In the genomic region with DNA sequence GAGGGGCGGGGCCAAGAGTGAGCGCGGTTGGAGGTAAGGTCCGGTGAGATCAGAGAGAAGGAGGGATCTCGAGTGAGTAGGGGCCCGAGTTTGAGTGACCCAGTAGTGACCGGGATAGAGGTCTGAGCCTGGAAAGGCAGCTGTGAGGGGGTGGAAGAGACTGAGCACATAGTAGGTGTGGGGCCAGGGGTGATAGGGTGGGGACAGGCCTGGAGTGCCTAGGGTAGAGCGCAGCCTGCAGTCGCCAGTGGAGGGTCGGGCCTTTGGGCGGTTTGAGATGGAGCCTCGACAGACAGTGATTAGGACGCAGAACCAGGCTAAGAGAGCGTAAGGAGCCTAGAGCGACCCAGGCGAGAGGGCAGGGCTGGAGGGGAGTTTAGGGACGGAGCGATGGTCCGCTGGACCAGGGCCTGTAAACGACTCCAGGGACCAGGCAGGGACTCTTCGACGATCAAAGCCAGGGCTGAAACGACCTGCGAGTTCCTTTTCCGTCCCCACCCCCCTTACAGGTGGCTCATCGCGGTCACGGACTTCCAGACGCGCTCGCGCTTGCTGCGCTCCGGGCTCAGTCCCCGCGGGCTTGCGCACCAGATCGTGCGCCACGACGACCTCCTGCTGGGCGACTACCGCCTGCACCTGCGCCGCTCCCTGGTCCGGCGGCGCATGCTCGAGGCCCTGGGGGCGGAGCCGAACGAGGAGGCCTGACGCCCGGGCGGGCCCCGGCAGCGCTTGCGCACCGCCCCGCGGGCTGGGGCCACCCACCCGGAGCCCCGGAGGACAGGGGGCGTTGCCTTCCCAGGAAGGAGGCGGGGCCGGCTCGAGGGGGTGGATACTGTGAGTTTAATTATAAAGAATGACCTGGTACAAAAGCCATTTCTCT, we compare ENCODE assay signal across 8 cellular contexts. TPM values are rescaled to one million over a fixed set of nuclear protein-coding genes. Genes with fewer than 3 reads are reported as not detected.
DNase-seq lines count a peak whose midpoint lies in the region; ATAC-seq and TF ChIP-seq lines count a peak whose summit lies in the region.

No MANE protein-coding gene starts in this region.

- H3K9me2 ChIP-seq in HCT116 (ENCODE audit: insufficient read depth), result no peaks in the 10 kb centered on the region
- H3K9me2 ChIP-seq in SK-N-SH, result no peaks in the 10 kb centered on the region

- CTCF ChIA-PET in A673 (lab: Charles Lee), result interaction anchor here (0.6 to 1.2 kb wide), 2 partner anchors 121 to 395 kb away, joined by 3 to 4 read pairs; no protein-coding TSS in a partner anchor
- CTCF ChIA-PET in HCT116 (lab: Charles Lee), result interaction anchor here (1.0 kb wide), 2 partner anchors 11 to 103 kb away, joined by 4 to 6 read pairs; no protein-coding TSS in a partner anchor
- CTCF ChIA-PET in SK-N-SH (lab: Yijun Ruan, JAX), result interaction anchor here (1.0 kb wide), 1 partner anchor 61 kb away, joined by 4 read pairs; no protein-coding TSS in a partner anchor

- no peak for TF ChIP-seq EP300 in SK-N-SH (IDR thresholded peaks at IDR 0.05; ENCODE audit: borderline replicate concordance in 1 of 2, low read depth in 1 of 2, low read length in 1 of 2)

- intact Hi-C loops in A673 (cut with micrococcal nuclease; ENCODE audit: unreplicated experiment), result no loop called here
- intact Hi-C loops in HCT116 (cut with micrococcal nuclease), result loop anchor here (5.0 to 10.0 kb wide), 2 partner anchors 124 to 291 kb away; a partner anchor contains a TSS

- H2AFZ ChIP-seq in HCT116 (ENCODE audit: low read depth, low read length, poor library complexity, severe bottlenecking), result no peak overlapping the region
- peak overlapping the region; percentile 82 for H2AFZ ChIP-seq in SK-N-SH (ENCODE audit: low read depth)

- BruUV-seq in A673 (replicated peaks; lab: Mats Ljungman, UMichigan) (TSS peak; percentile 96), HCT116 (replicated peaks; lab: Mats Ljungman, UMichigan) (TSS peak; percentile 99)

- TF ChIP-seq POLR2A in HCT116 (IDR thresholded peaks at IDR 0.05; ENCODE audit: borderline replicate concordance, extremely low read depth, insufficient read depth, insufficient read length), result peak; percentile 66

- DNase-seq in A673 (ENCODE audit: low spot score), result peak; percentile 95
- peak; percentile 68 for DNase-seq in HCT116 (ENCODE audit: low read depth, low spot score)
- peak; percentile 99 for DNase-seq in SK-N-SH
- peak; percentile 59 for DNase-seq in astrocyte of the hippocampus (ENCODE audit: low read depth, low spot score)
- no peak for DNase-seq in HCEC 1CT

- no peaks in the 10 kb centered on the region for H4K20me1 ChIP-seq in HCT116 (ENCODE audit: insufficient read depth)
- H4K20me1 ChIP-seq in SK-N-SH (ENCODE audit: insufficient read depth), result no peaks in the 10 kb centered on the region

- H3K9ac ChIP-seq in HCT116 (ENCODE audit: low read length) (peak overlapping the region; percentile 80), SK-N-SH (peak overlapping the region; percentile 84), iPS-18a (ENCODE audit: low read length) (peak overlapping the region; percentile 72)

- peak overlapping the region; percentile 64 for H3K4me3 ChIP-seq in A673 (ENCODE audit: low read depth, low read length, poor library complexity, severe bottlenecking)
- H3K4me3 ChIP-seq in HCT116 (replicated peaks in 1 of 2; ENCODE audit: low read depth in 1 of 2, low read length in 2 of 2), result peak overlapping the region; percentile 66 to 74
- H3K4me3 ChIP-seq in SK-N-SH (ENCODE audit: low read depth in 2 of 2, low read length in 1 of 2), result peak overlapping the region; percentile 62 to 87
- peak overlapping the region; percentile 77 for H3K4me3 ChIP-seq in iPS-18a (ENCODE audit: low read length)
- H3K4me3 ChIP-seq in skin epidermis, result peak overlapping the region in 6 of 7 experiments; percentile 3 to 25 (median 12)

- RAD21 ChIA-PET in HCT116 (lab: Charles Lee; ENCODE audit: low non-redundant PET in 1 of 2, low total read pairs in 2 of 2, uncharacterized antibody in 2 of 2, unreplicated experiment in 2 of 2), result interaction anchor here in 1 of 2 experiments (0.5 kb wide), 1 partner anchor 125 kb away, joined by 6 read pairs; no protein-coding TSS in a partner anchor

- WGBS in SK-N-SH (ENCODE audit: low lambda C conversion rate), result under 1% methylated on average over 34 of the region's 67 CpGs

- ATAC-seq in HCT116 (peak; percentile 63), HG03571 (IDR thresholded peaks at IDR 0.05; ENCODE audit: unreplicated experiment) (no peak)

- H3K4me1 ChIP-seq in A673 (ENCODE audit: insufficient read depth, low read length, poor library complexity, severe bottlenecking), result peaks cover 11% of the 10 kb centered on the region
- peaks cover 0 to 28% of the 10 kb centered on the region in 2 experiments; a peak in 3 of 4 replicates for H3K4me1 ChIP-seq in HCT116 (ENCODE audit: control insufficient read depth in 1 of 2, insufficient read depth in 2 of 2, low read length in 2 of 2)
- peaks cover 0 to 15% of the 10 kb centered on the region in 2 experiments; a peak in 2 of 4 replicates for H3K4me1 ChIP-seq in SK-N-SH (ENCODE audit: control insufficient read depth in 1 of 2, insufficient read depth in 2 of 2, low read depth in 1 of 2, low read length in 1 of 2)
- peaks cover 11% of the 10 kb centered on the region for H3K4me1 ChIP-seq in iPS-18a (ENCODE audit: control insufficient read depth, low read depth, low read length)

- POLR2A ChIA-PET in A673 (lab: Charles Lee; ENCODE audit: low non-redundant PET), result interaction anchor here (0.6 kb wide), 2 partner anchors 70 to 1045 kb away, joined by 4 to 5 read pairs; no protein-coding TSS in a partner anchor
- POLR2A ChIA-PET in HCT116 (lab: Charles Lee), result no interaction called here
- POLR2A ChIA-PET in SK-N-SH (lab: Yijun Ruan, JAX), result no interaction called here

- H3K27ac ChIP-seq in A673 (ENCODE audit: low read depth, low read length, poor library complexity, severe bottlenecking) (peak overlapping the region; percentile 79), HCT116 (ENCODE audit: low read depth, low read length) (peak overlapping the region; percentile 81), SK-N-SH (ENCODE audit: low read depth in 2 of 2, low read length in 1 of 2) (peak overlapping the region; percentile 88 to 95), iPS-18a (ENCODE audit: low read length) (peak overlapping the region; percentile 25), skin epidermis (peak overlapping the region in 1 of 21 experiments; percentile 24)

- H3K4me2 ChIP-seq in HCT116 (ENCODE audit: low read length) (peak overlapping the region; percentile 92), SK-N-SH (peak overlapping the region; percentile 99)

- TF ChIP-seq CTCF in A673 (conservative IDR thresholded peaks at IDR 0.05; ENCODE audit: low read depth, low read length) (no peak), HCT116 (IDR thresholded peaks at IDR 0.05 in 2 of 3, conservative IDR thresholded peaks at IDR 0.05 in 1 of 3; ENCODE audit: borderline replicate concordance in 1 of 3, insufficient read depth in 1 of 3, low read depth in 2 of 3, low read length in 2 of 3) (no peak), SK-N-SH (IDR thresholded peaks at IDR 0.05) (no peak)

- no peaks in the 10 kb centered on the region for H3K36me3 ChIP-seq in A673 (ENCODE audit: insufficient read depth, low read length, poor library complexity, severe bottlenecking)
- H3K36me3 ChIP-seq in HCT116 (ENCODE audit: control insufficient read depth in 1 of 2, insufficient read depth in 2 of 2, low read length in 2 of 2), result no peaks in the 10 kb centered on the region
- no peaks in the 10 kb centered on the region for H3K36me3 ChIP-seq in SK-N-SH (replicated peaks in 1 of 2; ENCODE audit: control insufficient read depth in 1 of 2, insufficient read depth in 2 of 2, low read length in 1 of 2)
- H3K36me3 ChIP-seq in iPS-18a (ENCODE audit: control insufficient read depth, low read depth, low read length), result no peaks in the 10 kb centered on the region

- H3K79me2 ChIP-seq in HCT116 (ENCODE audit: insufficient read depth, low read length) (no peaks in the 10 kb centered on the region), SK-N-SH (ENCODE audit: insufficient read depth) (no peaks in the 10 kb centered on the region)

- H3K9me3 ChIP-seq in A673 (ENCODE audit: low read depth, low read length, poor library complexity, severe bottlenecking) (no peaks in the 10 kb centered on the region), HCT116 (ENCODE audit: control insufficient read depth in 1 of 2, insufficient read depth in 1 of 2, low read depth in 1 of 2, low read length in 2 of 2) (no peaks in the 10 kb centered on the region), SK-N-SH (no peaks in the 10 kb centered on the region), iPS-18a (ENCODE audit: control insufficient read depth, low read depth, low read length) (no peaks in the 10 kb centered on the region)

- peaks cover 7% of the 10 kb centered on the region for H3F3A ChIP-seq in SK-N-SH (replicated peaks; ENCODE audit: insufficient read depth)

- H3K27me3 ChIP-seq in A673 (replicated peaks; ENCODE audit: insufficient read depth, low read depth, low read length, poor library complexity), result no peaks in the 10 kb centered on the region
- no peaks in the 10 kb centered on the region for H3K27me3 ChIP-seq in HCT116 (ENCODE audit: insufficient read depth, low read length)
- H3K27me3 ChIP-seq in SK-N-SH (ENCODE audit: insufficient read depth), result no peaks in the 10 kb centered on the region
- no peaks in the 10 kb centered on the region for H3K27me3 ChIP-seq in iPS-18a (ENCODE audit: control insufficient read depth, insufficient read depth, low read length)

- no peak for TF ChIP-seq RAD21 in HCT116 (IDR thresholded peaks at IDR 0.05; ENCODE audit: low read depth)
- TF ChIP-seq RAD21 in SK-N-SH (IDR thresholded peaks at IDR 0.05; ENCODE audit: low read length), result no peak; the same call in 1 of the 2 replicates

TF ChIP-seq in HCT116, 20 proteins besides CTCF, POLR2A, EP300 and RAD21 (continues in another document):
- TF ChIP-seq ZFX (IDR thresholded peaks at IDR 0.05) (peak; percentile 77; the same call in 1 of the 2 replicates), POLR2AphosphoS5 (IDR thresholded peaks at IDR 0.05; ENCODE audit: low read depth, low read length) (peak; percentile 65)

TF ChIP-seq in SK-N-SH, 30 proteins besides CTCF, POLR2A, EP300 and RAD21 (continues in another document):
- no peak for TF ChIP-seq RXRA (IDR thresholded peaks at IDR 0.05; ENCODE audit: borderline replicate concordance, low read depth)
- TF ChIP-seq TAF1 (IDR thresholded peaks at IDR 0.05; ENCODE audit: borderline replicate concordance, low read depth, low read length), result 0 out of 2 replicates have a peak, but pooled peaks have one; percentile 31
- no peak for TF ChIP-seq RFX5 (IDR thresholded peaks at IDR 0.05; ENCODE audit: low read length)
- peak; percentile 53 for TF ChIP-seq POLR2AphosphoS5 (IDR thresholded peaks at IDR 0.05; ENCODE audit: low read depth, low read length)

RNA-seq across cellular contexts. Expression of a gene that starts 9.4 kb away (rescaled TPM):
- total RNA-seq in A673 (2021) (6.2 and 10.5 TPM in 2 replicates), HCT116 (2021; ENCODE audit: unreplicated experiment) (14.5 TPM)
- polyA plus RNA-seq in HCT116 (2012), result 12.4 and 14.8 TPM in 2 replicates
- polyA plus RNA-seq in SK-N-SH (2012; rRNA removed), result 3.4 and 5.7 TPM in 2 replicates
- 2.5 and 3.1 TPM in 2 replicates for polyA plus RNA-seq in SK-N-SH (2012; cell fraction: cytosol; rRNA removed)
- 5.3 and 15.2 TPM in 2 replicates for polyA plus RNA-seq in SK-N-SH (2012; cell fraction: nucleus; rRNA removed)

RNA-seq across cellular contexts. Expression of a gene that starts 19.0 kb away (rescaled TPM):
- total RNA-seq in A673 (2021), result 1.8 and 2.0 TPM in 2 replicates
- 4.6 TPM for total RNA-seq in HCT116 (2021; ENCODE audit: unreplicated experiment)
- polyA plus RNA-seq in HCT116 (2012), result 4.1 and 4.4 TPM in 2 replicates
- 0.52 and 0.94 TPM in 2 replicates for polyA plus RNA-seq in SK-N-SH (2012; rRNA removed)
- polyA plus RNA-seq in SK-N-SH (2012; cell fraction: cytosol; rRNA removed), result 0.39 and 0.76 TPM in 2 replicates
- polyA plus RNA-seq in SK-N-SH (2012; cell fraction: nucleus; rRNA removed), result 1.4 and 1.7 TPM in 2 replicates

Comparison
In these comparisons a context has a peak if more than half of its experiments do, and no peak if none do; other contexts are left out.
1. H3K4me3 ChIP-seq: peak in every context shown above with its lines; median percentile 77 in iPS-18a; 74 in SK-N-SH; 70 in HCT116; 64 in A673; 12 in skin epidermis.